Comparison of ENCODE assay signal across 29 cellular contexts in the genomic region with DNA sequence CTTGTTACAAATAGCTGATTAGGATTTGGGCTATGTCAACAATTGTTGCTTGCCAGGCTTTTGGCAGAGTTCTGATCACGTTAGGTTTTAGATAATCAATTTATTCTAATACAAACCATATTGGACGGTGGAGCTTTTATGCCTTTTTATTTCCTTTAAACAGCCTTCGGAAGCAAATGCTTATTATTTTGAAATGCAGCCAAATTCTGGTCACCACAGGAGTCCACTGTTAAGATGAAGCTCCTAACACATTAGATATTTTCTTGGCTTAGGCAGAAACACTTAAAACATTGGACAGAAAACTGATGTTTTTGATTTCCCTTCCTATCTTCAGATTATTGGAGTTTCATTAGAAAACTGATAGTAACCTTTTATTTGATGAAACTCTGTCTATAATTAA.
"Had no signal": no experiment of that assay in that cellular context is flagged by ENCODE, and none has a peak within 500 bp of the region (broad histone marks: within the 10 kb centered on the region; RNA-seq: fewer than 3 reads in every experiment).

No MANE protein-coding gene starts in this region.

- H3K36me3 ChIP-seq: left lung, neural progenitor cell, sigmoid colon, stomach, suprapubic skin, tibial nerve, WERI-Rb-1 had no signal

- H3K9me3 ChIP-seq: left lung, sigmoid colon, stomach, suprapubic skin, tibial nerve had no signal

- H3K4me3 ChIP-seq: left lung, lung, neural progenitor cell, sigmoid colon, smooth muscle cell, stomach, suprapubic skin, tibial nerve had no signal

- H3K27ac Mint-ChIP-seq: activated CD4-positive, alpha-beta T cell treated with anti-CD3 and anti-CD28 coated beads, Interleukin-2, amount 10 ng/mL, durations not matched to agents 7 days and 5 days; activated CD8-positive, alpha-beta memory T cell treated with anti-CD3 and anti-CD28 coated beads, Interleukin-2, amount 10 ng/mL, durations not matched to agents 7 days and 5 days; activated CD8-positive, alpha-beta T cell treated with anti-CD3 and anti-CD28 coated beads for 36 hours; activated naive CD8-positive, alpha-beta T cell treated with anti-CD3 and anti-CD28 coated beads, Interleukin-2, amount 50 U/mL, for 24 hours; activated T-helper 1 cell treated with anti-CD3 and anti-CD28 coated beads, Interleukin-12 subunit alpha, Interleukin-12 subunit beta, Interleukin-2, Interleukin-4 antibody, amounts not matched to agents 30 ng/mL and 10 ng/mL and 1 ng/mL, durations not matched to agents 14 hours and 24 hours and 36 hours; dendritic cell treated with granulocyte-macrophage colony-stimulating factor and Interleukin-4, amounts not matched to agents 40 ng/mL and 50 ng/mL, for 4 days; immature natural killer cell; naive thymus-derived CD4-positive, alpha-beta T cell; neural progenitor cell; progenitor cell of endocrine pancreas; stimulated activated memory B cell treated with anti-CD40 and anti-IgM and Interleukin-4, amounts not matched to agents 10 μg/mL and 1 μg/mL and 100 μg/mL, for 72 hours had no signal

- H3K36me3 Mint-ChIP-seq: activated CD8-positive, alpha-beta memory T cell treated with anti-CD3 and anti-CD28 coated beads, Interleukin-2, amount 10 ng/mL, durations not matched to agents 7 days and 5 days; immature natural killer cell; naive thymus-derived CD4-positive, alpha-beta T cell; neural progenitor cell; stimulated activated memory B cell treated with anti-CD40 and anti-IgM and Interleukin-4, amounts not matched to agents 10 μg/mL and 1 μg/mL and 100 μg/mL, for 72 hours had no signal

- H3K4me3 Mint-ChIP-seq: activated CD4-positive, alpha-beta T cell treated with anti-CD3 and anti-CD28 coated beads, Interleukin-2, amount 10 ng/mL, durations not matched to agents 7 days and 5 days; activated CD8-positive, alpha-beta memory T cell treated with anti-CD3 and anti-CD28 coated beads, Interleukin-2, amount 10 ng/mL, durations not matched to agents 7 days and 5 days; activated CD8-positive, alpha-beta T cell treated with anti-CD3 and anti-CD28 coated beads for 36 hours; activated naive CD8-positive, alpha-beta T cell treated with anti-CD3 and anti-CD28 coated beads, Interleukin-2, amount 50 U/mL, for 24 hours; activated T-helper 1 cell treated with anti-CD3 and anti-CD28 coated beads, Interleukin-12 subunit alpha, Interleukin-12 subunit beta, Interleukin-2, Interleukin-4 antibody, amounts not matched to agents 30 ng/mL and 10 ng/mL and 1 ng/mL, durations not matched to agents 14 hours and 24 hours and 36 hours; dendritic cell treated with granulocyte-macrophage colony-stimulating factor and Interleukin-4, amounts not matched to agents 40 ng/mL and 50 ng/mL, for 4 days; immature natural killer cell; naive thymus-derived CD4-positive, alpha-beta T cell; neural progenitor cell; stimulated activated memory B cell treated with anti-CD40 and anti-IgM and Interleukin-4, amounts not matched to agents 10 μg/mL and 1 μg/mL and 100 μg/mL, for 72 hours had no signal

- H3K27me3 ChIP-seq: neural progenitor cell, sigmoid colon, suprapubic skin, tibial nerve had no signal

- ATAC-seq: activated CD8-positive, alpha-beta memory T cell treated with anti-CD3 and anti-CD28 coated beads, Interleukin-2, amount 10 ng/mL, durations not matched to agents 7 days and 5 days; activated CD8-positive, alpha-beta T cell treated with anti-CD3 and anti-CD28 coated beads for 36 hours; activated naive CD8-positive, alpha-beta T cell treated with anti-CD3 and anti-CD28 coated beads, Interleukin-2, amount 50 U/mL, for 24 hours; left lung; naive thymus-derived CD4-positive, alpha-beta T cell; stimulated activated memory B cell treated with anti-CD40 and anti-IgM and Interleukin-4, amounts not matched to agents 10 μg/mL and 1 μg/mL and 100 μg/mL, for 72 hours had no signal

- H3K27ac ChIP-seq: left lung, neural progenitor cell, sigmoid colon, stomach, suprapubic skin, tibial nerve, WERI-Rb-1 had no signal

- DNase-seq: activated CD4-positive, alpha-beta T cell treated with anti-CD3 and anti-CD28 coated beads, Interleukin-2, amount 10 ng/mL, durations not matched to agents 7 days and 5 days; activated CD4-positive, CD25-positive, alpha-beta regulatory T cell treated with anti-CD3 and anti-CD28 coated beads, Interleukin-2, amount 50 U/mL, for 72 hours; activated CD8-positive, alpha-beta memory T cell treated with anti-CD3 and anti-CD28 coated beads, Interleukin-2, amount 10 ng/mL, durations not matched to agents 7 days and 5 days; activated CD8-positive, alpha-beta T cell treated with anti-CD3 and anti-CD28 coated beads for 36 hours; activated gamma-delta T cell; activated naive CD4-positive, alpha-beta T cell treated with anti-CD3 and anti-CD28 coated beads, Interleukin-2, amount 50 U/mL, for 16 hours; activated naive CD8-positive, alpha-beta T cell treated with anti-CD3 and anti-CD28 coated beads, Interleukin-2, amount 50 U/mL, for 24 hours; activated T-cell treated with anti-CD3 and anti-CD28 coated beads for 4 hours; effector CD4-positive, alpha-beta T cell; erythroblast; foreskin melanocyte; immature natural killer cell; kidney glomerular epithelial cell; left lung; naive thymus-derived CD4-positive, alpha-beta T cell; retina; sigmoid colon; stimulated activated CD4-positive, alpha-beta T cell treated with anti-CD3 and anti-CD28 coated beads, Interleukin-15, amount 100 ng/mL, for 24 hours; stomach; WERI-Rb-1 had no signal

- H3K27me3 Mint-ChIP-seq: activated CD4-positive, alpha-beta T cell treated with anti-CD3 and anti-CD28 coated beads, Interleukin-2, amount 10 ng/mL, durations not matched to agents 7 days and 5 days; activated CD8-positive, alpha-beta memory T cell treated with anti-CD3 and anti-CD28 coated beads, Interleukin-2, amount 10 ng/mL, durations not matched to agents 7 days and 5 days; activated CD8-positive, alpha-beta T cell treated with anti-CD3 and anti-CD28 coated beads for 36 hours; dendritic cell treated with granulocyte-macrophage colony-stimulating factor and Interleukin-4, amounts not matched to agents 40 ng/mL and 50 ng/mL, for 4 days; stimulated activated memory B cell treated with anti-CD40 and anti-IgM and Interleukin-4, amounts not matched to agents 10 μg/mL and 1 μg/mL and 100 μg/mL, for 72 hours had no signal

- H3K4me1 Mint-ChIP-seq: activated CD4-positive, alpha-beta T cell treated with anti-CD3 and anti-CD28 coated beads, Interleukin-2, amount 10 ng/mL, durations not matched to agents 7 days and 5 days; activated CD8-positive, alpha-beta memory T cell treated with anti-CD3 and anti-CD28 coated beads, Interleukin-2, amount 10 ng/mL, durations not matched to agents 7 days and 5 days; activated naive CD8-positive, alpha-beta T cell treated with anti-CD3 and anti-CD28 coated beads, Interleukin-2, amount 50 U/mL, for 24 hours; immature natural killer cell; naive thymus-derived CD4-positive, alpha-beta T cell; stimulated activated memory B cell treated with anti-CD40 and anti-IgM and Interleukin-4, amounts not matched to agents 10 μg/mL and 1 μg/mL and 100 μg/mL, for 72 hours had no signal

- H3K4me1 ChIP-seq: left lung, neural progenitor cell, sigmoid colon had no signal

- H3K9me3 Mint-ChIP-seq: activated CD4-positive, alpha-beta T cell treated with anti-CD3 and anti-CD28 coated beads, Interleukin-2, amount 10 ng/mL, durations not matched to agents 7 days and 5 days; activated CD8-positive, alpha-beta T cell treated with anti-CD3 and anti-CD28 coated beads for 36 hours; activated naive CD8-positive, alpha-beta T cell treated with anti-CD3 and anti-CD28 coated beads, Interleukin-2, amount 50 U/mL, for 24 hours; activated T-helper 1 cell treated with anti-CD3 and anti-CD28 coated beads, Interleukin-12 subunit alpha, Interleukin-12 subunit beta, Interleukin-2, Interleukin-4 antibody, amounts not matched to agents 30 ng/mL and 10 ng/mL and 1 ng/mL, durations not matched to agents 14 hours and 24 hours and 36 hours; dendritic cell treated with granulocyte-macrophage colony-stimulating factor and Interleukin-4, amounts not matched to agents 40 ng/mL and 50 ng/mL, for 4 days; neural progenitor cell; stimulated activated memory B cell treated with anti-CD40 and anti-IgM and Interleukin-4, amounts not matched to agents 10 μg/mL and 1 μg/mL and 100 μg/mL, for 72 hours had no signal
